ENCODE assay signal across 8 cellular contexts in genomic region chr3:57597240-57597972, GRCh38. TPM values are rescaled to one million over a fixed set of nuclear protein-coding genes. Genes with fewer than 3 reads are reported as not detected.
DNase-seq lines count a peak whose midpoint lies in the region; ATAC-seq lines count a peak whose summit lies in the region.

Gene ARF4, minus strand, starts transcription at chr3:57597344. Its CDS starts 204 bp downstream, at chr3:57597140.

- H3K4me3 Mint-ChIP-seq in dendritic cell treated with granulocyte-macrophage colony-stimulating factor and Interleukin-4, amounts not matched to agents 40 ng/mL and 50 ng/mL, for 4 days: peak within 1 kb of the TSS; percentile 86

- H3K36me3 Mint-ChIP-seq in dendritic cell treated with granulocyte-macrophage colony-stimulating factor and Interleukin-4, amounts not matched to agents 40 ng/mL and 50 ng/mL, for 4 days (ENCODE audit: low read depth): peaks cover 44% of the 10 kb centered on the region

- H3K27me3 Mint-ChIP-seq in dendritic cell treated with granulocyte-macrophage colony-stimulating factor and Interleukin-4, amounts not matched to agents 40 ng/mL and 50 ng/mL, for 4 days: no peaks in the 10 kb centered on the region

- H3K9me3 Mint-ChIP-seq in dendritic cell treated with granulocyte-macrophage colony-stimulating factor and Interleukin-4, amounts not matched to agents 40 ng/mL and 50 ng/mL, for 4 days: no peaks in the 10 kb centered on the region

- intact Hi-C loops in dendritic cell treated with granulocyte-macrophage colony-stimulating factor and Interleukin-4, amounts not matched to agents 40 ng/mL and 50 ng/mL, for 4 days (cut with micrococcal nuclease): loop anchor here (1.0 to 2.0 kb wide), 2 partner anchors 41 to 95 kb away; partner anchors contain the start of genes DENND6A and PDE12

- DNase-seq in CD1c-positive myeloid dendritic cell (ENCODE audit: extremely low spot score): peak; percentile 99
- DNase-seq in NCI-H774 (lab: John Stamatoyannopoulos, UW): peak; percentile 92
- DNase-seq in activated CD4-positive, alpha-beta T cell treated with anti-CD3 and anti-CD28 coated beads, Interleukin-2, amount 50 U/mL, for 4 hours: peak; percentile 98 to 99
- peak; percentile 100 for DNase-seq in left lobe of liver (ENCODE audit: low spot score)
- peak; percentile 99 for DNase-seq in stimulated activated CD4-positive, alpha-beta T cell treated with anti-CD3 and anti-CD28 coated beads, Interleukin-2, amount 100 ng/mL, for 4 hours (ENCODE audit: low read depth)

- H3K27ac Mint-ChIP-seq in dendritic cell treated with granulocyte-macrophage colony-stimulating factor and Interleukin-4, amounts not matched to agents 40 ng/mL and 50 ng/mL, for 4 days: peak within 1 kb of the TSS; percentile 92

- H3K4me1 Mint-ChIP-seq in dendritic cell treated with granulocyte-macrophage colony-stimulating factor and Interleukin-4, amounts not matched to agents 40 ng/mL and 50 ng/mL, for 4 days (ENCODE audit: low read depth): peaks cover 38% of the 10 kb centered on the region

- peak; percentile 97 for ATAC-seq in GM19395 (IDR thresholded peaks at IDR 0.05; ENCODE audit: unreplicated experiment)
- ATAC-seq in HG03565 (IDR thresholded peaks at IDR 0.05; ENCODE audit: unreplicated experiment): peak; percentile 92
- ATAC-seq in left lobe of liver: peak; percentile 90

RNA-seq across cellular contexts. Expression of gene ARF4, which starts in this region (rescaled TPM):
- total RNA-seq in left lobe of liver: 62.3 TPM

Comparison
In these comparisons a context has a peak if more than half of its experiments do, and no peak if none do; other contexts are left out.
1. Peak in every context shown above with its lines: DNase-seq and ATAC-seq.